Comparison of ENCODE assay signal across 8 cellular contexts in genomic region chr7:7639847-7640220, GRCh38. TPM values are rescaled to one million over a fixed set of nuclear protein-coding genes. Genes with fewer than 3 reads are reported as not detected.
DNase-seq lines count a peak whose midpoint lies in the region; ATAC-seq, FAIRE-seq and TF ChIP-seq lines count a peak whose summit lies in the region.

No MANE protein-coding gene starts in this region.

- peaks cover 17% of the 10 kb centered on the region for H3K36me3 Mint-ChIP-seq in activated naive CD4-positive, alpha-beta T cell treated with anti-CD3 and anti-CD28 coated beads, Interleukin-2, amount 50 U/mL, for 24 hours

- FAIRE-seq in GM12891 (lab: Jason Lieb, UNC), result no peak

- H3K4me1 Mint-ChIP-seq in activated naive CD4-positive, alpha-beta T cell treated with anti-CD3 and anti-CD28 coated beads, Interleukin-2, amount 50 U/mL, for 24 hours, result peaks cover 53% of the 10 kb centered on the region

- in situ Hi-C loops in gastrocnemius medialis (cut with MboI; ENCODE audit: low sequenced_read_pairs in 4 of 4), result loop anchor here in 2 of 4 donors (10.0 to 25.0 kb wide), 2 partner anchors 55 to 322 kb away; partner anchors contain the start of gene GLCCI1 (in 1 of the 2)

- TF ChIP-seq CTCF in left ventricle myocardium inferior (IDR thresholded peaks at IDR 0.05; ENCODE audit: borderline replicate concordance), result no peak
- TF ChIP-seq CTCF in gastrocnemius medialis (IDR thresholded peaks at IDR 0.05 in 4 of 5, conservative IDR thresholded peaks at IDR 0.05 in 1 of 5), result no peak

- TF ChIP-seq POLR2A in gastrocnemius medialis (IDR thresholded peaks at IDR 0.05), result no peak
- no peak for TF ChIP-seq POLR2A in GM12891 (IDR thresholded peaks at IDR 0.05; ENCODE audit: low read depth, low read length)

- H3K27ac Mint-ChIP-seq in activated naive CD4-positive, alpha-beta T cell treated with anti-CD3 and anti-CD28 coated beads, Interleukin-2, amount 50 U/mL, for 24 hours, result peak overlapping the region; percentile 98

- H3K27ac ChIP-seq in left ventricle myocardium inferior (replicated peaks) (peak overlapping the region; percentile 90), gastrocnemius medialis (peak overlapping the region; percentile 75 to 91 (median 87))

- H3K4me3 Mint-ChIP-seq in activated naive CD4-positive, alpha-beta T cell treated with anti-CD3 and anti-CD28 coated beads, Interleukin-2, amount 50 U/mL, for 24 hours, result peak overlapping the region; percentile 93

- no peaks in the 10 kb centered on the region for H3K27me3 Mint-ChIP-seq in activated naive CD4-positive, alpha-beta T cell treated with anti-CD3 and anti-CD28 coated beads, Interleukin-2, amount 50 U/mL, for 24 hours

- ATAC-seq in Right ventricle myocardium superior (ENCODE audit: poor library complexity) (peak; percentile 4), left ventricle myocardium superior (no peak), gastrocnemius medialis (no peak), HG03378 (IDR thresholded peaks at IDR 0.05; ENCODE audit: unreplicated experiment) (no peak)

- H3K9me3 ChIP-seq in left ventricle myocardium inferior (replicated peaks) (no peaks in the 10 kb centered on the region), gastrocnemius medialis (no peaks in the 10 kb centered on the region)

- DNase-seq in Right ventricle myocardium superior (no peak), left ventricle myocardium superior (no peak), NCI-H748 (lab: John Stamatoyannopoulos, UW; ENCODE audit: unreplicated experiment) (peak; percentile 73), left ventricle myocardium inferior (no peak), gastrocnemius medialis (no peak), GM12891 (ENCODE audit: insufficient read length, low spot score) (no peak)

- H3K27me3 ChIP-seq in left ventricle myocardium inferior (ENCODE audit: low read depth), result no peaks in the 10 kb centered on the region
- H3K27me3 ChIP-seq in gastrocnemius medialis, result no peaks in the 10 kb centered on the region

- H3K36me3 ChIP-seq in left ventricle myocardium inferior (peaks cover 30% of the 10 kb centered on the region), gastrocnemius medialis (peaks cover 0 to 10% of the 10 kb centered on the region in 2 donors)

- H3K9me3 Mint-ChIP-seq in activated naive CD4-positive, alpha-beta T cell treated with anti-CD3 and anti-CD28 coated beads, Interleukin-2, amount 50 U/mL, for 24 hours, result no peaks in the 10 kb centered on the region

- intact Hi-C loops in Right ventricle myocardium superior (cut with DNase I), result loop anchor here (10.0 kb wide), 1 partner anchor 455 kb away; the partner anchor contains the start of gene C1GALT1
- intact Hi-C loops in left ventricle myocardium superior (cut with micrococcal nuclease), result no loop called here
- intact Hi-C loops in left ventricle myocardium inferior (cut with micrococcal nuclease), result no loop called here
- intact Hi-C loops in gastrocnemius medialis (cut with DNase I; ENCODE audit: low total_unique reads), result loop anchor here (2.0 to 5.0 kb wide), 4 partner anchors 47 to 458 kb away; partner anchors contain the start of genes C1GALT1, GLCCI1 and MIOS

- H3K4me1 ChIP-seq in left ventricle myocardium inferior, result peaks cover 34% of the 10 kb centered on the region
- peaks cover 12 to 16% of the 10 kb centered on the region in 2 donors for H3K4me1 ChIP-seq in gastrocnemius medialis

- H3K4me3 ChIP-seq in left ventricle myocardium inferior (peak overlapping the region; percentile 85), gastrocnemius medialis (peak overlapping the region; percentile 81 to 96 (median 86))

TF ChIP-seq in GM12891, 5 proteins besides CTCF, POLR2A, EP300 and RAD21:
- TF ChIP-seq TAF1 (IDR thresholded peaks at IDR 0.05; ENCODE audit: low read depth, low read length), result no peak
- TF ChIP-seq PAX5 (IDR thresholded peaks at IDR 0.05; ENCODE audit: insufficient read depth, low read length, severe bottlenecking), result no peak
- TF ChIP-seq SPI1 (IDR thresholded peaks at IDR 0.05; ENCODE audit: low read depth, low read length), result no peak

RNA-seq across cellular contexts. Expression of gene UMAD1, which starts 0.7 kb away (rescaled TPM):
- total RNA-seq in Right ventricle myocardium superior, result 14.3 TPM
- total RNA-seq in left ventricle myocardium superior, result 14.4 TPM
- 16.4 TPM for total RNA-seq in left ventricle myocardium inferior
- total RNA-seq in gastrocnemius medialis, result 10 to 100 TPM; 10.2 to 16.0 (median 11.1) TPM
- 6.0 TPM for polyA plus RNA-seq in GM12891 (2012; ENCODE audit: low read depth, missing spikeins)

Comparison
In these comparisons a context has a peak if more than half of its experiments do, and no peak if none do; other contexts are left out.
1. intact Hi-C loops: an anchor here in Right ventricle myocardium superior (10.0 kb wide) and gastrocnemius medialis (2.0 to 5.0 kb wide); none called in left ventricle myocardium superior and left ventricle myocardium inferior.